15 cellular contexts compared by ENCODE assay signal in the genomic region with DNA sequence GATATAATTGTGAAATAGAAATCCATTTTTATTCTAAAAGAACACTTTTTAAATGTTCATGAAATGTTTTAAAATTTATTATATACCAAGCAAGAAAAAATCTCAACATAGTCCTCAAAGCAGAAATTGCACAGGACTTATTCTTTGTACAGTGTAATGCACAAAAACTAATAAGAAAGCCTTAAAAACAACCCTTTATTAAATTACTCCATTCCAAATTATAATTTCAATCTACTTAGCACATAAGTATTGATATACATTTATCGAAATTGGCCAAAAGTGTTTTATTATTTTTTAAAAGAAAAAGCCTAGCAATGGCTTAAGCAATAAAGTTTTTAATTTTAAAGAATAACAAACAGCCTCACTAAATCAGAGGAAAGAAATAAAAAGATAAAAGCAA. TPM values are rescaled to one million over a fixed set of nuclear protein-coding genes. Genes with fewer than 3 reads are reported as not detected.
"Had no signal": no experiment of that assay in that cellular context is flagged by ENCODE, and none has a peak within 500 bp of the region (broad histone marks: within the 10 kb centered on the region; RNA-seq: fewer than 3 reads in every experiment).

No MANE protein-coding gene starts in this region.

- H3K9me3 ChIP-seq: gastroesophageal sphincter, heart right ventricle, SJCRH30, tibial nerve, uterus had no signal

- H3K27me3 ChIP-seq: dorsolateral prefrontal cortex, gastroesophageal sphincter, heart right ventricle, tibial nerve, uterus had no signal

- ATAC-seq: gastroesophageal sphincter; heart right ventricle; stimulated activated naive B cell treated with anti-CD40 and anti-IgM and Interleukin-4, amounts not matched to agents 10 μg/mL and 1 μg/mL and 100 μg/mL, for 72 hours had no signal

- H3K27me3 Mint-ChIP-seq: stimulated activated naive B cell treated with anti-CD40 and anti-IgM and Interleukin-4, amounts not matched to agents 10 μg/mL and 1 μg/mL and 100 μg/mL, for 72 hours had no signal

- H3K27ac Mint-ChIP-seq: stimulated activated naive B cell treated with anti-CD40 and anti-IgM and Interleukin-4, amounts not matched to agents 10 μg/mL and 1 μg/mL and 100 μg/mL, for 72 hours had no signal

- H3K36me3 ChIP-seq: SJCRH30, uterus had no signal

- H3K9me3 Mint-ChIP-seq: stimulated activated naive B cell treated with anti-CD40 and anti-IgM and Interleukin-4, amounts not matched to agents 10 μg/mL and 1 μg/mL and 100 μg/mL, for 72 hours had no signal

- H3K27ac ChIP-seq: dorsolateral prefrontal cortex, gastroesophageal sphincter, heart right ventricle, parathyroid adenoma, SJCRH30, tibial nerve, uterus had no signal

- H3K4me3 Mint-ChIP-seq: stimulated activated naive B cell treated with anti-CD40 and anti-IgM and Interleukin-4, amounts not matched to agents 10 μg/mL and 1 μg/mL and 100 μg/mL, for 72 hours had no signal

- H3K4me3 ChIP-seq: dorsolateral prefrontal cortex, gastroesophageal sphincter, heart right ventricle, SJCRH30, tibial nerve, uterus had no signal

- H3K4me1 ChIP-seq: gastroesophageal sphincter, parathyroid adenoma, uterus had no signal

- DNase-seq: activated CD4-positive, alpha-beta T cell treated with anti-CD3 and anti-CD28 coated beads, Interleukin-2, amount 50 U/mL, for 48 hours; activated CD4-positive, CD25-positive, alpha-beta regulatory T cell treated with anti-CD3 and anti-CD28 coated beads, Interleukin-2, amount 50 U/mL, for 72 hours; activated effector memory CD4-positive, alpha-beta T cell treated with Interleukin-2 at 50 U/mL for 16 hours; dorsolateral prefrontal cortex; heart right ventricle; SJCRH30; stimulated activated CD4-positive, alpha-beta T cell treated with anti-CD3 and anti-CD28 coated beads, Interleukin-2, amount 100 ng/mL, for 24 hours; stimulated activated naive B cell treated with anti-CD40 and anti-IgM and Interleukin-4, amounts not matched to agents 10 μg/mL and 1 μg/mL and 100 μg/mL, for 72 hours; substantia nigra; uterus had no signal

RNA-seq across cellular contexts. Expression of a gene that starts 46.7 kb away (rescaled TPM):
- total RNA-seq: astrocyte, bronchial epithelial cell, tibial nerve had no signal
